ENCODE assay signal across 7 cellular contexts in the genomic region with DNA sequence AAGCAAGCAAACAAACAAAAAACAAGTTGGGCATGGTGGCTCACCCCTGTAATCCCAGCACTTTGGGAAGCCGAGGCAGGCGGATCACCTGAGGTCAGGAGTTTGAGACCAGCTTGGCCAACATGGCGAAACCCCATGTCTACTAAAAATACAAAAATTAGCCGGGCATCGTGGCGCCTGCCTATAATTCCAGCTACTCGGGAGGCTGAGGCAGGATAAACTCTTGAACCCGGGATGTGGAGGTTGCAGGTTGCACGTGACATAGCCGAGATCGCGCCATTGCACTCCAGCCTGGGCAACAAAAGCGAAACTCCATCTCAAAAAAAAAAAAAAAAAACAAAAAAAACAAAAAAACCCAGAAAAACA. TPM values are rescaled to one million over a fixed set of nuclear protein-coding genes. Genes with fewer than 3 reads are reported as not detected.
DNase-seq lines count a peak whose midpoint lies in the region; ATAC-seq and TF ChIP-seq lines count a peak whose summit lies in the region.
"Not testable (repeated sequence)": the region's sequence is repeated elsewhere in the genome, so short reads cannot be mapped to it uniquely, and the experiment has no call there.

No MANE protein-coding gene starts in this region.

- not testable (repeated sequence) for TF ChIP-seq POLR2A in gastrocnemius medialis (IDR thresholded peaks at IDR 0.05)

- ATAC-seq in GM18867 (IDR thresholded peaks at IDR 0.05; ENCODE audit: unreplicated experiment) (peak; percentile 28), HG02938 (IDR thresholded peaks at IDR 0.05; ENCODE audit: unreplicated experiment) (peak; percentile 22), gastrocnemius medialis (peak; percentile 4 to 13)

- H3K9me3 ChIP-seq in gastrocnemius medialis = not testable (repeated sequence)

- not testable (repeated sequence) for H3K36me3 ChIP-seq in gastrocnemius medialis

- intact Hi-C loops in dorsolateral prefrontal cortex (cut with DNase I) = loop anchor here in 1 of 2 donors (5.0 kb wide), 1 partner anchor 126 kb away; a partner anchor contains a TSS
- intact Hi-C loops in gastrocnemius medialis (cut with DNase I; ENCODE audit: low total_unique reads) = loop anchor here (10.0 kb wide), 1 partner anchor 506 kb away; a partner anchor contains a TSS

- in situ Hi-C loops in gastrocnemius medialis (cut with MboI; ENCODE audit: low sequenced_read_pairs in 4 of 4) = not testable (repeated sequence)

- not testable (repeated sequence) for H3K27me3 ChIP-seq in dorsolateral prefrontal cortex; layer of hippocampus (ENCODE audit: control insufficient read depth, insufficient read depth, low read length); gastrocnemius medialis

- DNase-seq in NCI-H748 (lab: John Stamatoyannopoulos, UW; ENCODE audit: unreplicated experiment) = peak; percentile 35
- DNase-seq in activated CD8-positive, alpha-beta memory T cell treated with anti-CD3 and anti-CD28 coated beads for 24 hours = peak; percentile 70
- DNase-seq in dorsolateral prefrontal cortex, gastrocnemius medialis: not testable (repeated sequence)

- H3K27ac ChIP-seq in dorsolateral prefrontal cortex (peak overlapping the region in 55 of 59 donors; percentile 58 to 96 (median 90)), layer of hippocampus (ENCODE audit: low read depth, low read length) (peak overlapping the region; percentile 87), gastrocnemius medialis (peak overlapping the region; percentile 70 to 86 (median 82))

- H3K4me3 ChIP-seq in dorsolateral prefrontal cortex (peak overlapping the region; percentile 65 to 92 (median 81)), gastrocnemius medialis (peak overlapping the region; percentile 59 to 81 (median 70))

- not testable (repeated sequence) for H3K4me1 ChIP-seq in gastrocnemius medialis

- not testable (repeated sequence) for TF ChIP-seq CTCF in dorsolateral prefrontal cortex (IDR thresholded peaks at IDR 0.05 in 54 of 56, conservative IDR thresholded peaks at IDR 0.05 in 2 of 56; ENCODE audit: low read depth in 1 of 56, partially characterized antibody in 56 of 56); gastrocnemius medialis (IDR thresholded peaks at IDR 0.05 in 4 of 5, conservative IDR thresholded peaks at IDR 0.05 in 1 of 5)

RNA-seq across cellular contexts. Expression of a gene that starts 0.6 kb away (rescaled TPM):
- total RNA-seq in dorsolateral prefrontal cortex (100 to 1,000 TPM in 10 of 120 experiments, 10 to 100 TPM in 110; 58.6 to 133 (median 83.7) TPM), gastrocnemius medialis (10 to 100 TPM; 16.9 to 46.9 (median 41.8) TPM)
